ENCODE assay signal across 8 cellular contexts in the genomic region with DNA sequence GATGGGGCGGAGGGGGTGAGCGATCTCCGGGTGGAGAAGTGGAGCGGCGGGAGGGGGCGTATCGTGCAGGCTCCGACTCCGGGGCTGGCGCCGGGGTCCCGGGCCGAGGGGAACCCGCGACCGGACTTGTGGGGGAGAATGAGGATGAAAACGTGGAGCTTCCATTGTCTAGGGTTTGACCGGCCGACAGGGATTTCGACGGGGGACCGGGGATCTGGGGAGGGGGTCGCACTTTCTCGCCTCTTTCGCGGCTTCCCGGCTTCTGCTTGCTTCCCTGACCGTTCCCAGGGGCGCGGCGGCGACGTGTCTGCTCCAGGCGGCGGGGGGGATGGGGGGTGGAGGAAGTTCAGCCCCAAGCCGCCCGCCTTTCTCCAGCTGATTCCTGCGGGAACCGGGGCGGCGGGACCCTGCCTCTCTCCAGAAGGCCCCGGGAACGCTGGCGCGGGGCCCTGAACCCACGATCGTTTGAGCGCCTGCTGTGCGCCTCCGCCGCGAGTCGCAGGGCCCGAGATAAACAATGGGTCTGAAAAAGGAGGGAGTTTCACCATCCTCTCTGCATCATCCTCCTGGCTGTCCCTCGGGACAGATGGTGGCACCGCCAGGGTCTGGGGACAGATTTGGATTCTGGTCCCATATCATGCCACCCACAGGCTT. TPM values are rescaled to one million over a fixed set of nuclear protein-coding genes. Genes with fewer than 3 reads are reported as not detected.
DNase-seq lines count a peak whose midpoint lies in the region; ATAC-seq, FAIRE-seq and TF ChIP-seq lines count a peak whose summit lies in the region.

No MANE protein-coding gene starts in this region.

- TF ChIP-seq EP300 in GM12878 (IDR thresholded peaks at IDR 0.05; ENCODE audit: borderline replicate concordance in 1 of 2, control insufficient read depth in 1 of 2, low read depth in 2 of 2, low read length in 2 of 2), result no peak

- H3F3A ChIP-seq in smooth muscle cell (ENCODE audit: low read depth), result peaks cover 50% of the 10 kb centered on the region

- CTCF ChIA-PET in GM12878 (lab: Yijun Ruan, JAX), result interaction anchor here (1.3 to 6.8 kb wide), 5 partner anchors 12 to 69 kb away, joined by 4 to 45 read pairs (median 13); no protein-coding TSS in a partner anchor

- no peak overlapping the region for H2AFZ ChIP-seq in GM12878 (ENCODE audit: control insufficient read depth, low read depth, low read length)
- no peak overlapping the region for H2AFZ ChIP-seq in smooth muscle cell (ENCODE audit: low read depth)

- H3K27me3 Mint-ChIP-seq in immature natural killer cell (ENCODE audit: low read depth in 3 of 3), result peaks cover 2 to 27% (median 16%) of the 10 kb centered on the region in 3 donors

- TF ChIP-seq CTCF in GM12878 (IDR thresholded peaks at IDR 0.05 in 2 of 3, conservative IDR thresholded peaks at IDR 0.05 in 1 of 3; ENCODE audit: control insufficient read depth in 2 of 3, extremely low read depth in 1 of 3, insufficient read depth in 1 of 3, low read depth in 3 of 3, low read length in 3 of 3), result no peak
- no peak for TF ChIP-seq CTCF in smooth muscle cell (IDR thresholded peaks at IDR 0.05; ENCODE audit: borderline replicate concordance, insufficient read depth, poor library complexity, severe bottlenecking)

- peak overlapping the region; percentile 95 to 99 (median 96) for H3K27ac Mint-ChIP-seq in immature natural killer cell

- H3K4me3 ChIP-seq in GM12878, result peak overlapping the region; percentile 92
- peak overlapping the region; percentile 100 for H3K4me3 ChIP-seq in smooth muscle cell

- H3K36me3 Mint-ChIP-seq in immature natural killer cell, result peaks cover 4 to 16% (median 6%) of the 10 kb centered on the region in 3 donors

- no peak for FAIRE-seq in GM12878 (lab: Jason Lieb, UNC)

- no peaks in the 10 kb centered on the region for H4K20me1 ChIP-seq in GM12878 (ENCODE audit: control insufficient read depth, insufficient read depth)
- H4K20me1 ChIP-seq in smooth muscle cell (ENCODE audit: low read depth), result peaks cover 52% of the 10 kb centered on the region

- ATAC-seq in GM12878 (peak; percentile 0; the same call in 1 of the 3 replicates), GM18502 (IDR thresholded peaks at IDR 0.05; ENCODE audit: poor library complexity, unreplicated experiment) (no peak), HG03571 (IDR thresholded peaks at IDR 0.05; ENCODE audit: unreplicated experiment) (no peak)

- TF ChIP-seq POLR2A in GM12878 (IDR thresholded peaks at IDR 0.05; ENCODE audit: low read depth, low read length), result peak; percentile 37; the same call in 1 of the 2 replicates

- SMC1A ChIA-PET in GM12878 (lab: Charles Lee; ENCODE audit: uncharacterized antibody, unreplicated experiment), result interaction anchor here (2.2 to 4.0 kb wide), 2 partner anchors 34 to 108 kb away, joined by 9 to 13 read pairs; partner anchors contain the start of genes FAM32A and RAB8A

- RAD21 ChIA-PET in GM12878 (lab: Charles Lee; ENCODE audit: unreplicated experiment), result interaction anchor here (0.6 to 1.9 kb wide), 4 partner anchors 19 to 67 kb away, joined by 3 to 7 read pairs (median 4); no protein-coding TSS in a partner anchor

- peak overlapping the region; percentile 75 for H3K4me2 ChIP-seq in GM12878 (ENCODE audit: control insufficient read depth, insufficient read depth)
- peak overlapping the region; percentile 95 for H3K4me2 ChIP-seq in smooth muscle cell

- peak overlapping the region; percentile 99 for H3K9ac ChIP-seq in GM12878 (ENCODE audit: control insufficient read depth, insufficient read depth, low read length)
- peak overlapping the region; percentile 98 for H3K9ac ChIP-seq in smooth muscle cell (ENCODE audit: low read depth)

- H3K79me2 ChIP-seq in GM12878 (ENCODE audit: control insufficient read depth, insufficient read depth, low read length) (peaks cover 71% of the 10 kb centered on the region), smooth muscle cell (ENCODE audit: low read depth) (peaks cover 63% of the 10 kb centered on the region)

- peaks cover 67 to 70% of the 10 kb centered on the region in 2 donors for H3K4me1 Mint-ChIP-seq in immature natural killer cell

- in situ Hi-C loops in GM12878 (cut with MboI), result no loop called here

- H3K27ac ChIP-seq in GM12878 (ENCODE audit: control insufficient read depth, insufficient read depth), result peak overlapping the region; percentile 99
- H3K27ac ChIP-seq in smooth muscle cell (ENCODE audit: low read depth), result peak overlapping the region; percentile 97

- peak overlapping the region; percentile 81 to 90 (median 88) for H3K4me3 Mint-ChIP-seq in immature natural killer cell

- H3K27me3 ChIP-seq in GM12878 (replicated peaks in 1 of 2; ENCODE audit: control insufficient read depth in 2 of 2, insufficient read depth in 2 of 2, low read length in 1 of 2), result no peaks in the 10 kb centered on the region
- H3K27me3 ChIP-seq in smooth muscle cell (ENCODE audit: low read depth), result no peaks in the 10 kb centered on the region

- BruUV-seq in GM12878 (replicated peaks; lab: Mats Ljungman, UMichigan), result no TSS peak

- no peak for TF ChIP-seq RAD21 in GM12878 (IDR thresholded peaks at IDR 0.05; ENCODE audit: insufficient read depth, low read depth, low read length)

- H3K4me1 ChIP-seq in GM12878 (ENCODE audit: control insufficient read depth, insufficient read depth, low read length), result peaks cover 25% of the 10 kb centered on the region
- H3K4me1 ChIP-seq in smooth muscle cell (ENCODE audit: low read depth), result peaks cover 13% of the 10 kb centered on the region

- H3K9me3 ChIP-seq in GM12878 (replicated peaks; ENCODE audit: control insufficient read depth, insufficient read depth, low read length) (no peaks in the 10 kb centered on the region), smooth muscle cell (replicated peaks; ENCODE audit: low read depth) (no peaks in the 10 kb centered on the region)

- H3K36me3 ChIP-seq in GM12878 (ENCODE audit: control insufficient read depth in 2 of 2, insufficient read depth in 2 of 2, low read length in 1 of 2) (peaks cover 9 to 15% of the 10 kb centered on the region in 2 experiments), smooth muscle cell (ENCODE audit: low read depth) (peaks cover 3% of the 10 kb centered on the region)

- POLR2A ChIA-PET in GM12878 (lab: Charles Lee), result interaction anchor here (0.6 to 4.1 kb wide), 8 partner anchors 12 to 1706 kb away, joined by 3 to 36 read pairs (median 3); partner anchors contain the start of gene HSH2D

- 3% methylated on average over 23 of the region's 56 CpGs for WGBS in GM12878 (ENCODE audit: insufficient coverage, insufficient replicate concordance, low lambda C conversion rate, missing lambda C conversion rate)
- under 1% methylated on average over 45 of the region's 56 CpGs for WGBS in smooth muscle cell (ENCODE audit: low lambda C conversion rate)

- intact Hi-C loops in GM12878 (cut with micrococcal nuclease; ENCODE audit: unreplicated experiment), result loop anchor here (5.0 kb wide), 2 partner anchors 370 to 510 kb away; no protein-coding TSS in a partner anchor

- DNase-seq in NCI-H524 (lab: John Stamatoyannopoulos, UW), result peak; percentile 46 to 58
- no peak for DNase-seq in NCI-H524 treated with DMSO at 0.1 percent for 48 hours (lab: John Stamatoyannopoulos, UW)
- DNase-seq in NCI-H82 treated with DMSO at 0.1 percent for 48 hours (lab: John Stamatoyannopoulos, UW; ENCODE audit: unreplicated experiment), result peak; percentile 25
- DNase-seq in GM12878 (ENCODE audit: low read depth, low spot score), result no peak
- peak in 1 of 3 donors; percentile 14 for DNase-seq in immature natural killer cell
- no peak for DNase-seq in smooth muscle cell (lab: John Stamatoyannopoulos, UW; ENCODE audit: unreplicated experiment)

- no peaks in the 10 kb centered on the region for H3K9me3 Mint-ChIP-seq in immature natural killer cell

RNA-seq across cellular contexts. Expression of gene TPM4, which starts 0.8 kb away (rescaled TPM):
- 161 and 178 TPM in 2 replicates for total RNA-seq in GM12878 (2013; cell fraction: nucleolus; rRNA removed)
- total RNA-seq in GM12878 (2014; rRNA removed) (413 and 473 TPM in 2 replicates), GM12878 (2014; rRNA removed; fragmentation: Illumina TruSeq; extraction: Trizol) (513 and 542 TPM in 2 replicates), GM12878 (2021) (338 and 361 TPM in 2 replicates), smooth muscle cell (1,074 and 1,158 TPM in 2 replicates)
- 212 TPM for polyA plus RNA-seq in GM12878 (2011; ENCODE audit: low read depth)
- polyA plus RNA-seq in GM12878 (2011; rRNA removed) (387 and 534 TPM in 2 replicates), GM12878 (2014; fragmentation: Illumina TruSeq; extraction: Trizol) (620 and 767 TPM in 2 replicates), GM12878 (2014; fragmentation: Nextera tagmentation; extraction: Ambion mirVana) (100 to 1,000 TPM; 183 to 194 TPM), GM12878 (2014; rRNA removed) (387 and 401 TPM in 2 replicates), GM12878 (2016; fragmentation: Nextera tagmentation; extraction: Ambion mirVana) (100 to 1,000 TPM; 469 to 473 TPM), immature natural killer cell (100 to 1,000 TPM; 106 to 193 (median 107) TPM), smooth muscle cell (921 and 1,070 TPM in 2 replicates)
- polyA plus RNA-seq in GM12878 (2011; cell fraction: cytosol; rRNA removed), result 210 and 246 TPM in 2 replicates
- 84.6 and 156 TPM in 2 replicates for polyA plus RNA-seq in GM12878 (2011; cell fraction: nucleus; rRNA removed)
- 261 and 281 TPM in 2 replicates for polyA plus RNA-seq in GM12878 (2012)
- 142 and 153 TPM in 2 replicates for polyA minus RNA-seq in GM12878 (2011; rRNA and poly(A)+ RNA removed)
- 99.6 and 122 TPM in 2 replicates for polyA minus RNA-seq in GM12878 (2011; cell fraction: cytosol; rRNA and poly(A)+ RNA removed)
- polyA minus RNA-seq in GM12878 (2011; cell fraction: nucleus; rRNA and poly(A)+ RNA removed), result 45.9 and 97.4 TPM in 2 replicates

RNA-seq across cellular contexts. Expression of gene RAB8A, which starts 34.6 kb away (rescaled TPM):
- 85.8 and 91.6 TPM in 2 replicates for total RNA-seq in GM12878 (2013; cell fraction: nucleolus; rRNA removed)
- total RNA-seq in GM12878 (2014; rRNA removed) (94.2 and 104 TPM in 2 replicates), GM12878 (2014; rRNA removed; fragmentation: Illumina TruSeq; extraction: Trizol) (233 and 239 TPM in 2 replicates), GM12878 (2021) (162 and 181 TPM in 2 replicates), smooth muscle cell (47.3 and 60.2 TPM in 2 replicates)
- 29.0 TPM for polyA plus RNA-seq in GM12878 (2011; ENCODE audit: low read depth)
- polyA plus RNA-seq in GM12878 (2011; rRNA removed) (177 and 189 TPM in 2 replicates), GM12878 (2014; fragmentation: Illumina TruSeq; extraction: Trizol) (138 and 168 TPM in 2 replicates), GM12878 (2014; fragmentation: Nextera tagmentation; extraction: Ambion mirVana) (10 to 100 TPM; 23.9 to 39.1 TPM), GM12878 (2014; rRNA removed) (204 and 226 TPM in 2 replicates), GM12878 (2016; fragmentation: Nextera tagmentation; extraction: Ambion mirVana) (100 to 1,000 TPM; 308 to 314 TPM), immature natural killer cell (100 to 1,000 TPM; 110 to 184 (median 126) TPM), smooth muscle cell (90.5 and 96.0 TPM in 2 replicates)
- polyA plus RNA-seq in GM12878 (2011; cell fraction: cytosol; rRNA removed), result 137 and 184 TPM in 2 replicates
- 94.2 and 96.1 TPM in 2 replicates for polyA plus RNA-seq in GM12878 (2011; cell fraction: nucleus; rRNA removed)
- polyA plus RNA-seq in GM12878 (2012), result 75.4 and 124 TPM in 2 replicates
- polyA minus RNA-seq in GM12878 (2011; rRNA and poly(A)+ RNA removed), result 303 and 377 TPM in 2 replicates
- polyA minus RNA-seq in GM12878 (2011; cell fraction: cytosol; rRNA and poly(A)+ RNA removed), result 89.7 and 135 TPM in 2 replicates
- polyA minus RNA-seq in GM12878 (2011; cell fraction: nucleus; rRNA and poly(A)+ RNA removed), result 71.4 and 108 TPM in 2 replicates

Comparison
In these comparisons a context has a peak if more than half of its experiments do, and no peak if none do; other contexts are left out.
1. DNase-seq: peak in NCI-H524 (2 of 2) and NCI-H82 treated with DMSO at 0.1 percent for 48 hours (single experiment); none in NCI-H524 treated with DMSO at 0.1 percent for 48 hours (single experiment), GM12878 (single experiment) and smooth muscle cell (single experiment).